Comparison of ENCODE assay signal across 1 cellular context in genomic region chr14:34875031-34875922, GRCh38.
TF ChIP-seq lines count a peak whose summit lies in the region.

BAZ1A (minus strand) TSS chr14:34875360; CDS start chr14:34874604, 756 bp downstream.

TF ChIP-seq in HepG2, 621 proteins besides CTCF, POLR2A, EP300 and RAD21 (continued from another document and continues in another):
- no peak for TF ChIP-seq GRHL1 (CRISPR knock-in tag; conservative IDR thresholded peaks at IDR 0.05)
- 0 out of 2 replicates have a peak, but pooled peaks have one; percentile 17 for TF ChIP-seq PAWR (CRISPR knock-in tag; IDR thresholded peaks at IDR 0.05; ENCODE audit: borderline replicate concordance)
- peak; percentile 96 for TF ChIP-seq KMT2B (CRISPR knock-in tag; IDR thresholded peaks at IDR 0.05)
- TF ChIP-seq JUN (CRISPR knock-in tag; IDR thresholded peaks at IDR 0.05) = peak; percentile 49; the same call in 1 of the 2 replicates
- no peak for TF ChIP-seq ZNF33A (CRISPR knock-in tag; IDR thresholded peaks at IDR 0.05; ENCODE audit: borderline replicate concordance)
- no peak for TF ChIP-seq ZKSCAN1 (IDR thresholded peaks at IDR 0.05; ENCODE audit: low read length)
- peak; percentile 91 for TF ChIP-seq POLR2AphosphoS5 (IDR thresholded peaks at IDR 0.05; ENCODE audit: low read depth, low read length)
- no peak for TF ChIP-seq ZNF18 (CRISPR knock-in tag; IDR thresholded peaks at IDR 0.05; ENCODE audit: insufficient replicate concordance)
- no peak for TF ChIP-seq ZNF282 (IDR thresholded peaks at IDR 0.05; ENCODE audit: partially characterized antibody)
- no peak for TF ChIP-seq ZNF629 (CRISPR knock-in tag; conservative IDR thresholded peaks at IDR 0.05)
- TF ChIP-seq FOSL1 (CRISPR knock-in tag; IDR thresholded peaks at IDR 0.05; ENCODE audit: borderline replicate concordance) = peak; percentile 48; the same call in 1 of the 2 replicates
- TF ChIP-seq ZNF674 (CRISPR knock-in tag; IDR thresholded peaks at IDR 0.05; ENCODE audit: low read depth) = 0 out of 2 replicates have a peak, but pooled peaks have one; percentile 87
- peak; percentile 86; the same call in 1 of the 2 replicates for TF ChIP-seq TFDP1 (CRISPR knock-in tag; IDR thresholded peaks at IDR 0.05; ENCODE audit: borderline replicate concordance)
- TF ChIP-seq HBP1 (CRISPR knock-in tag; IDR thresholded peaks at IDR 0.05; ENCODE audit: low read depth) = peak; percentile 66; the same call in 1 of the 2 replicates
- TF ChIP-seq ZNF143 (CRISPR knock-in tag; IDR thresholded peaks at IDR 0.05) = peak; percentile 57
- TF ChIP-seq ZNF557 (CRISPR knock-in tag; IDR thresholded peaks at IDR 0.05) = no peak
- TF ChIP-seq SMYD3 (CRISPR knock-in tag; IDR thresholded peaks at IDR 0.05) = 0 out of 2 replicates have a peak, but pooled peaks have one; percentile 67
- TF ChIP-seq ZBTB2 (CRISPR knock-in tag; IDR thresholded peaks at IDR 0.05; ENCODE audit: low read depth) = no peak; the same call in 1 of the 2 replicates
- no peak; the same call in 1 of the 2 replicates for TF ChIP-seq ISX (CRISPR knock-in tag; conservative IDR thresholded peaks at IDR 0.05)
- 0 out of 2 replicates have a peak, but pooled peaks have one; percentile 82 for TF ChIP-seq ZNF530 (CRISPR knock-in tag; IDR thresholded peaks at IDR 0.05; ENCODE audit: low read depth)
- peak; percentile 82 for TF ChIP-seq ZNF331 (CRISPR knock-in tag; IDR thresholded peaks at IDR 0.05)
- peak; percentile 67; the same call in 1 of the 2 replicates for TF ChIP-seq GFI1 (CRISPR knock-in tag; IDR thresholded peaks at IDR 0.05; ENCODE audit: borderline replicate concordance)
- peak; percentile 78 for TF ChIP-seq IKZF5 (CRISPR knock-in tag; IDR thresholded peaks at IDR 0.05)
- TF ChIP-seq KLF9 (CRISPR knock-in tag; IDR thresholded peaks at IDR 0.05; ENCODE audit: low read depth) = no peak; the same call in 1 of the 2 replicates
- TF ChIP-seq ZNF619 (CRISPR knock-in tag; IDR thresholded peaks at IDR 0.05) = peak; percentile 38; the same call in 1 of the 2 replicates
- TF ChIP-seq CBX1 (IDR thresholded peaks at IDR 0.05; ENCODE audit: low read depth) = peak; percentile 92
- TF ChIP-seq ZNF614 (CRISPR knock-in tag; IDR thresholded peaks at IDR 0.05; ENCODE audit: borderline replicate concordance) = peak; percentile 88
- TF ChIP-seq ZNF281 (CRISPR knock-in tag; IDR thresholded peaks at IDR 0.05; ENCODE audit: borderline replicate concordance) = no peak
- peak; percentile 50; the same call in 1 of the 2 replicates for TF ChIP-seq RFXANK (CRISPR knock-in tag; IDR thresholded peaks at IDR 0.05)
- peak; percentile 24; the same call in 1 of the 2 replicates for TF ChIP-seq KDM4B (CRISPR knock-in tag; IDR thresholded peaks at IDR 0.05)
- no peak for TF ChIP-seq SP1 (IDR thresholded peaks at IDR 0.05)
- TF ChIP-seq SP1 (CRISPR knock-in tag; IDR thresholded peaks at IDR 0.05) = peak; percentile 74; the same call in 1 of the 2 replicates
- TF ChIP-seq ZMYM4 (CRISPR knock-in tag; IDR thresholded peaks at IDR 0.05) = 0 out of 2 replicates have a peak, but pooled peaks have one; percentile 24
- TF ChIP-seq PLSCR1 (CRISPR knock-in tag; IDR thresholded peaks at IDR 0.05; ENCODE audit: borderline replicate concordance) = 0 out of 2 replicates have a peak, but pooled peaks have one; percentile 32
- peak; percentile 76; the same call in 1 of the 2 replicates for TF ChIP-seq MTA1 (CRISPR knock-in tag; IDR thresholded peaks at IDR 0.05; ENCODE audit: borderline replicate concordance)
- no peak for TF ChIP-seq EZH2 (conservative IDR thresholded peaks at IDR 0.05; ENCODE audit: low read depth, low read length)
- 0 out of 2 replicates have a peak, but pooled peaks have one; percentile 46 for TF ChIP-seq ADNP (CRISPR knock-in tag; IDR thresholded peaks at IDR 0.05)
- TF ChIP-seq STAG1 (CRISPR knock-in tag; IDR thresholded peaks at IDR 0.05) = peak; percentile 30; the same call in 1 of the 2 replicates
- TF ChIP-seq CHD4 (IDR thresholded peaks at IDR 0.05; ENCODE audit: borderline replicate concordance, low read length) = no peak
- TF ChIP-seq ZNF354B (CRISPR knock-in tag; IDR thresholded peaks at IDR 0.05) = 0 out of 2 replicates have a peak, but pooled peaks have one; percentile 32
- 0 out of 2 replicates have a peak, but pooled peaks have one; percentile 52 for TF ChIP-seq ZBTB34 (CRISPR knock-in tag; IDR thresholded peaks at IDR 0.05)
- peak; percentile 40; the same call in 1 of the 2 replicates for TF ChIP-seq TBX3 (IDR thresholded peaks at IDR 0.05; ENCODE audit: borderline replicate concordance)
- peak; percentile 86 for TF ChIP-seq KAT8 (CRISPR knock-in tag; IDR thresholded peaks at IDR 0.05)
- TF ChIP-seq ZNF558 (CRISPR knock-in tag; IDR thresholded peaks at IDR 0.05; ENCODE audit: borderline replicate concordance) = peak; percentile 95
- no peak for TF ChIP-seq GLMP (CRISPR knock-in tag; IDR thresholded peaks at IDR 0.05; ENCODE audit: borderline replicate concordance)
- peak; percentile 54; the same call in 1 of the 2 replicates for TF ChIP-seq SALL1 (CRISPR knock-in tag; IDR thresholded peaks at IDR 0.05)
- TF ChIP-seq ZNF367 (CRISPR knock-in tag; IDR thresholded peaks at IDR 0.05; ENCODE audit: borderline replicate concordance) = no peak
- 0 out of 2 replicates have a peak, but pooled peaks have one; percentile 67 for TF ChIP-seq ZMYM2 (CRISPR knock-in tag; IDR thresholded peaks at IDR 0.05)
- no peak for TF ChIP-seq ZNF234 (CRISPR knock-in tag; conservative IDR thresholded peaks at IDR 0.05)
- TF ChIP-seq NRL (CRISPR knock-in tag; IDR thresholded peaks at IDR 0.05; ENCODE audit: borderline replicate concordance) = no peak
- 0 out of 2 replicates have a peak, but pooled peaks have one; percentile 73 for TF ChIP-seq ZNF430 (CRISPR knock-in tag; IDR thresholded peaks at IDR 0.05)
- TF ChIP-seq MYNN (CRISPR knock-in tag; IDR thresholded peaks at IDR 0.05; ENCODE audit: low read depth) = peak; percentile 97
- TF ChIP-seq RFXAP (CRISPR knock-in tag; IDR thresholded peaks at IDR 0.05; ENCODE audit: borderline replicate concordance) = no peak; the same call in 1 of the 2 replicates
- peak; percentile 80 for TF ChIP-seq ZNF564 (CRISPR knock-in tag; IDR thresholded peaks at IDR 0.05)
- TF ChIP-seq PAF1 (CRISPR knock-in tag; IDR thresholded peaks at IDR 0.05) = no peak
